Comparison of ENCODE assay signal across 1 cellular context in the genomic region with DNA sequence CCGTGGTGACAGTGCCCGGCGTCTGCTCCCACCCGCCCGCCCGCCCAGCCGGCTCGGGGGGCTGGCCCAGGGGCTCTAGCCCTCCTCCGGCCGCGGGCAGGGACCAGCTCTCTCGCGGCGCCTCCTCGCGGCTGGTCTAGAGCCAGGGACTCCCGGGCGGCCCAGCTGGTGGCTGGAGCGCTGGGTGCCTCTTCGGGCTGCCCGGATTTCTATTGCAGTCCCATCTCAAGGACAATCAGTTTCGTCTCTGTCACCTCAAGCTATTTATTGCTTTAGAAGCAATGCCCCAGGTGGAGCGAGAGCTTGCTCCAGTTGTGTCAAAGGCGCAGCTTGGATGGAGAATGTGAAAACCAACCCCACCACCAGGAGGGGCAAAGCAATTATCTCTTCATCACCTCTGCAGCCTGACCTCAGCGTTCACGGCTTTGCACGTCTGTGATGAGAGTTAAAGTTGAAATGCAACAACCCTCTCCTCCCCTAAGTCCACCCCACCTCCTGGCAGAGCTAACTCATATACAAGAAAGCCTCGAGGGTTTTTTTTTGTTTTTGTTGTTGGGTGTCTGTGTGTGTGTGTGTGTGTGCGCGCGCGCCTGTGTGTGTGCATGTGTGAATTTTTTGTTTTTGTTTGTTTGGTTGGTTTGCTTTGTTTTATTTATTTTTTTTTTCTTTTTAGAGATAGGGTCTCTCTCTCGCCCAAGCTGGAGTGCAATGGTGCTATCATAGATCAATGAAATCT.
TF ChIP-seq lines count a peak whose summit lies in the region.

A gene (minus strand): TSS at position 24 of the 736 bp plus-strand sequence. CDS start 151 bp downstream, outside the sequence.

TF ChIP-seq in H1, 55 proteins besides CTCF, POLR2A, EP300 and RAD21 (continued from another document):
- TF ChIP-seq SAP30 (IDR thresholded peaks at IDR 0.05; ENCODE audit: insufficient read depth, insufficient replicate concordance, low read length) (no peak), KDM5A (IDR thresholded peaks at IDR 0.05; ENCODE audit: low read length) (no peak), RFX5 (IDR thresholded peaks at IDR 0.05; ENCODE audit: borderline replicate concordance, low read depth, low read length) (no peak), BACH1 (IDR thresholded peaks at IDR 0.05; ENCODE audit: low read length) (no peak), CTBP2 (IDR thresholded peaks at IDR 0.05; ENCODE audit: borderline replicate concordance, insufficient read depth, insufficient read length, low read length) (no peak), SIX5 (IDR thresholded peaks at IDR 0.05; ENCODE audit: low read depth, low read length) (no peak), SP1 (IDR thresholded peaks at IDR 0.05; ENCODE audit: low read depth, low read length) (no peak), ASH2L (IDR thresholded peaks at IDR 0.05; ENCODE audit: low read length) (no peak), TEAD4 (IDR thresholded peaks at IDR 0.05; ENCODE audit: low read depth, low read length) (no peak)
- TF ChIP-seq, protein P1, sequence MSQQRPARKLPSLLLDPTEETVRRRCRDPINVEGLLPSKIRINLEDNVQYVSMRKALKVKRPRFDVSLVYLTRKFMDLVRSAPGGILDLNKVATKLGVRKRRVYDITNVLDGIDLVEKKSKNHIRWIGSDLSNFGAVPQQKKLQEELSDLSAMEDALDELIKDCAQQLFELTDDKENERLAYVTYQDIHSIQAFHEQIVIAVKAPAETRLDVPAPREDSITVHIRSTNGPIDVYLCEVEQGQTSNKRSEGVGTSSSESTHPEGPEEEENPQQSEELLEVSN (IDR thresholded peaks at IDR 0.05), result no peak
